In the genomic region with DNA sequence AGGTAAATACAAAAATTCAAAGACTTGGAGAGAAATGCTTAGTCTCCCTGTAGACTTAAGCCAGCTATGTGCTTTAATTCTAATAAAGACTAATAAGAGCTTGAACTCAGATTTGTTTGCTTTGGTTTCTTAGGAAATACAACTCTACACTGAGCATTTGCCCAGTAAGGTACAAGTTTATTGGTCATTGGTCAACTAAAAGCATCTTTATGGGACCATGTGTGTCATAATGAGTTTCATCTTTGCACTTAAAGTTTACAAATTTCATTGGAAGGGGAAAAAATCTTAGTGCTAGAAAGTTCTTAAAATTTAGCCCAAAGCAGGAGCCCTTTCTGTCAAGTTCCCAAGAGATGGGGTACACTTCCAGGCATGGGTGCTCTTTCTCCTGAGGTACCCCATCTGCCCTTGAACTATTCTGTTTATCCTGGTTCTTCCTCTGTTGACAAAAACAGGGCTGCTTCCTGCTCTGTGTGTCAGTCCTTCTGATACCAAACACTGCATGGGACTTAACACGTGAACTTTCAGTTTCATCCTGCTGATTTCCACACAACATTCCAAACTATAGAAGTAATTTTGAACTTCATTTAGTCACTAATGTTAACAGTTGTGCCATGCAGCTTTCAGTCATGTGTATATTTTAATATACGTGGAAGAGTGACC, we compare ENCODE assay signal across 14 cellular contexts.
DNase-seq lines count a peak whose midpoint lies in the region; ATAC-seq lines count a peak whose summit lies in the region.
"Had no signal": no experiment of that assay in that cellular context is flagged by ENCODE, and none has a peak within 500 bp of the region (broad histone marks: within the 10 kb centered on the region; RNA-seq: fewer than 3 reads in every experiment).

No MANE protein-coding gene starts in this region.

- no peaks in the 10 kb centered on the region for H3K79me1 ChIP-seq in neuronal stem cell (ENCODE audit: low read depth, low read length)

- no peak overlapping the region for H3K4ac ChIP-seq in neuronal stem cell (ENCODE audit: low read length)

- no peak overlapping the region for H2BK15ac ChIP-seq in neuronal stem cell (ENCODE audit: low read length)

- no peak overlapping the region for H3K14ac ChIP-seq in neuronal stem cell (ENCODE audit: low read length)

- H3K27me3 ChIP-seq in BLaER1, result no peaks in the 10 kb centered on the region
- no peaks in the 10 kb centered on the region for H3K27me3 ChIP-seq in neuronal stem cell (ENCODE audit: control insufficient read depth in 3 of 3, insufficient read depth in 3 of 3, low read depth in 1 of 3, low read length in 3 of 3)

- H4K20me1 ChIP-seq in BLaER1, result no peaks in the 10 kb centered on the region

- no peak overlapping the region for H2BK12ac ChIP-seq in neuronal stem cell (ENCODE audit: low read length)

- no peaks in the 10 kb centered on the region for H3K4me1 Mint-ChIP-seq in stimulated activated effector memory CD8-positive, alpha-beta T cell treated with anti-CD3 and anti-CD28 coated beads, Interleukin-12 subunit alpha, Interleukin-12 subunit beta, amount 100 ng/mL, for 72 hours
- H3K4me1 Mint-ChIP-seq: CD4-positive, CD25-positive, alpha-beta regulatory T cell had no signal

- H3K4me2 ChIP-seq in BLaER1 (peak overlapping the region; percentile 70), neuronal stem cell (ENCODE audit: insufficient read depth, low read length, poor library complexity, severe bottlenecking) (no peak overlapping the region)
- H3K4me2 ChIP-seq: GM23338 had no signal

- H3K27ac ChIP-seq in BLaER1 (peak overlapping the region; percentile 62), neuronal stem cell (replicated peaks; ENCODE audit: low read length) (no peak overlapping the region)

- H3K27ac Mint-ChIP-seq in stimulated activated effector memory CD8-positive, alpha-beta T cell treated with anti-CD3 and anti-CD28 coated beads, Interleukin-12 subunit alpha, Interleukin-12 subunit beta, amount 100 ng/mL, for 72 hours, result no peak overlapping the region
- H3K27ac Mint-ChIP-seq: CD4-positive, CD25-positive, alpha-beta regulatory T cell; GM23338 had no signal

- peaks cover 50% of the 10 kb centered on the region for H3K9me3 ChIP-seq in BLaER1
- peaks cover 0 to 2% of the 10 kb centered on the region in 2 donors for H3K9me3 ChIP-seq in neuronal stem cell (replicated peaks in 1 of 2; ENCODE audit: control insufficient read depth in 2 of 2, insufficient read depth in 1 of 2, low read depth in 1 of 2, low read length in 2 of 2)

- H2BK120ac ChIP-seq in neuronal stem cell (ENCODE audit: low read depth, low read length), result no peak overlapping the region

- no peaks in the 10 kb centered on the region for H3K36me3 Mint-ChIP-seq in stimulated activated effector memory CD8-positive, alpha-beta T cell treated with anti-CD3 and anti-CD28 coated beads, Interleukin-12 subunit alpha, Interleukin-12 subunit beta, amount 100 ng/mL, for 72 hours
- H3K36me3 Mint-ChIP-seq: CD4-positive, CD25-positive, alpha-beta regulatory T cell had no signal

- no peak overlapping the region for H3K18ac ChIP-seq in neuronal stem cell (ENCODE audit: low read length)

- no peak overlapping the region for H3K4me3 Mint-ChIP-seq in stimulated activated effector memory CD8-positive, alpha-beta T cell treated with anti-CD3 and anti-CD28 coated beads, Interleukin-12 subunit alpha, Interleukin-12 subunit beta, amount 100 ng/mL, for 72 hours
- H3K4me3 Mint-ChIP-seq: activated T-cell treated with anti-CD3 and anti-CD28 coated beads, Interleukin-2, amount 50 U/mL, for 4 hours; brain; CD4-positive, CD25-positive, alpha-beta regulatory T cell; GM23338 had no signal

- no peak for ATAC-seq in stimulated activated effector memory CD8-positive, alpha-beta T cell treated with anti-CD3 and anti-CD28 coated beads, Interleukin-12 subunit alpha, Interleukin-12 subunit beta, amount 100 ng/mL, for 72 hours
- no peak for ATAC-seq in GM18909 (IDR thresholded peaks at IDR 0.05; ENCODE audit: poor library complexity, unreplicated experiment)
- ATAC-seq: activated CD4-positive, CD25-positive, alpha-beta regulatory T cell treated with anti-CD3 and anti-CD28 coated beads, Interleukin-2, amount 50 U/mL, for 24 hours; activated T-cell treated with anti-CD3 and anti-CD28 coated beads, Interleukin-2, amount 50 U/mL, for 4 hours; GM23338 had no signal

- no peak overlapping the region for H4K8ac ChIP-seq in neuronal stem cell (ENCODE audit: low read depth, low read length)

- no peaks in the 10 kb centered on the region for H3K9me3 Mint-ChIP-seq in stimulated activated effector memory CD8-positive, alpha-beta T cell treated with anti-CD3 and anti-CD28 coated beads, Interleukin-12 subunit alpha, Interleukin-12 subunit beta, amount 100 ng/mL, for 72 hours
- H3K9me3 Mint-ChIP-seq: activated T-cell treated with anti-CD3 and anti-CD28 coated beads, Interleukin-2, amount 50 U/mL, for 4 hours; GM23338 had no signal

- H3K4me1 ChIP-seq in BLaER1 (peaks cover 73% of the 10 kb centered on the region), neuronal stem cell (ENCODE audit: control insufficient read depth in 2 of 2, insufficient read depth in 1 of 2, low read depth in 1 of 2, low read length in 2 of 2) (no peaks in the 10 kb centered on the region)

- no peak overlapping the region for H2AK5ac ChIP-seq in neuronal stem cell (ENCODE audit: low read depth, low read length)

- H3K9ac ChIP-seq in BLaER1 (no peak overlapping the region), neuronal stem cell (ENCODE audit: low read depth, low read length, poor library complexity) (no peak overlapping the region)

- H4K91ac ChIP-seq in neuronal stem cell (ENCODE audit: low read depth, low read length, poor library complexity), result no peak overlapping the region

- WGBS in neuronal stem cell (ENCODE audit: extremely low coverage in 2 of 2, insufficient read length in 2 of 2, insufficient replicate concordance in 1 of 2), 2 donors, result no CpG with 5 or more reads among the region's 2 CpGs

- no peak overlapping the region for H2BK5ac ChIP-seq in neuronal stem cell (ENCODE audit: low read length)

- no peak overlapping the region for H2AFZ ChIP-seq in neuronal stem cell (ENCODE audit: low read length)
- H2AFZ ChIP-seq: GM23338 had no signal

- peak; percentile 92 for DNase-seq in amniotic epithelial cell (ENCODE audit: low read depth)
- DNase-seq in foreskin melanocyte, result peak; percentile 69
- DNase-seq in skeletal muscle cell (ENCODE audit: low read depth), result peak; percentile 43
- DNase-seq in stimulated activated naive CD4-positive, alpha-beta T cell treated with Interleukin-2 at 50 U/mL for 16 hours (lab: John Stamatoyannopoulos, UW), result no peak
- DNase-seq in stimulated activated effector memory CD8-positive, alpha-beta T cell treated with anti-CD3 and anti-CD28 coated beads, Interleukin-12 subunit alpha, Interleukin-12 subunit beta, amount 100 ng/mL, for 72 hours (ENCODE audit: low spot score in 2 of 2), result no peak
- no peak for DNase-seq in neuronal stem cell (ENCODE audit: low spot score)
- DNase-seq: activated T-cell treated with anti-CD3 and anti-CD28 coated beads, Interleukin-2, amount 50 U/mL, for 4 hours; CD4-positive, CD25-positive, alpha-beta regulatory T cell; NCI-H1092 had no signal

- H3K36me3 ChIP-seq in BLaER1 (peaks cover 15% of the 10 kb centered on the region), neuronal stem cell (replicated peaks in 1 of 2; ENCODE audit: control insufficient read depth in 2 of 2, insufficient read depth in 2 of 2, low read length in 2 of 2) (peaks cover 12 to 63% of the 10 kb centered on the region in 2 donors)

- H3K23ac ChIP-seq in neuronal stem cell (ENCODE audit: low read depth, low read length, poor library complexity), result no peak overlapping the region

- H3K4me3 ChIP-seq in BLaER1 (0 out of 2 replicates have a peak overlapping the region, but pooled peaks have one; percentile 15), skeletal muscle cell (ENCODE audit: low read depth, low read length) (no peak overlapping the region), neuronal stem cell (ENCODE audit: low read length in 2 of 2) (no peak overlapping the region)
- H3K4me3 ChIP-seq: GM23338 had no signal

Comparison
In these comparisons a context has a peak if more than half of its experiments do, and no peak if none do; other contexts are left out.
1. DNase-seq: peak in amniotic epithelial cell (single experiment), foreskin melanocyte (single experiment) and skeletal muscle cell (single experiment); none in stimulated activated naive CD4-positive, alpha-beta T cell treated with Interleukin-2 at 50 U/mL for 16 hours (single experiment), stimulated activated effector memory CD8-positive, alpha-beta T cell treated with anti-CD3 and anti-CD28 coated beads, Interleukin-12 subunit alpha, Interleukin-12 subunit beta, amount 100 ng/mL, for 72 hours (0 of 2) and neuronal stem cell (single experiment).